In genomic region chr6:68026483-68026882, GRCh38 we compare ENCODE assay signal across 7 cellular contexts.
"Had no signal": no experiment of that assay in that cellular context is flagged by ENCODE, and none has a peak within 500 bp of the region (broad histone marks: within the 10 kb centered on the region; RNA-seq: fewer than 3 reads in every experiment).

No MANE protein-coding gene starts in this region.

- FAIRE-seq: HepG2, HTR-8/SVneo had no signal

- H3K4me2 ChIP-seq: KMS-11 had no signal

- H3K27ac ChIP-seq: HL-60, KMS-11 had no signal

- H3K9ac ChIP-seq: KMS-11 had no signal

- DNase-seq: IMR-90, KBM-7, KG1 had no signal

- ATAC-seq: HepG2 had no signal
